ENCODE assay signal across 1 cellular context in genomic region chr12:116689586-116689985, GRCh38.
TF ChIP-seq lines count a peak whose summit lies in the region.

No MANE protein-coding gene starts in this region.

TF ChIP-seq in GM23338, 12 proteins besides CTCF, POLR2A, EP300 and RAD21 (continued from another document):
- TF ChIP-seq ZNF462 (CRISPR knock-in tag; IDR thresholded peaks at IDR 0.05) (no peak), EZH2 (IDR thresholded peaks at IDR 0.05; ENCODE audit: low read depth, unreplicated experiment) (no peak), STAT1 (IDR thresholded peaks at IDR 0.05; ENCODE audit: unreplicated experiment) (no peak)
